In the genomic region with DNA sequence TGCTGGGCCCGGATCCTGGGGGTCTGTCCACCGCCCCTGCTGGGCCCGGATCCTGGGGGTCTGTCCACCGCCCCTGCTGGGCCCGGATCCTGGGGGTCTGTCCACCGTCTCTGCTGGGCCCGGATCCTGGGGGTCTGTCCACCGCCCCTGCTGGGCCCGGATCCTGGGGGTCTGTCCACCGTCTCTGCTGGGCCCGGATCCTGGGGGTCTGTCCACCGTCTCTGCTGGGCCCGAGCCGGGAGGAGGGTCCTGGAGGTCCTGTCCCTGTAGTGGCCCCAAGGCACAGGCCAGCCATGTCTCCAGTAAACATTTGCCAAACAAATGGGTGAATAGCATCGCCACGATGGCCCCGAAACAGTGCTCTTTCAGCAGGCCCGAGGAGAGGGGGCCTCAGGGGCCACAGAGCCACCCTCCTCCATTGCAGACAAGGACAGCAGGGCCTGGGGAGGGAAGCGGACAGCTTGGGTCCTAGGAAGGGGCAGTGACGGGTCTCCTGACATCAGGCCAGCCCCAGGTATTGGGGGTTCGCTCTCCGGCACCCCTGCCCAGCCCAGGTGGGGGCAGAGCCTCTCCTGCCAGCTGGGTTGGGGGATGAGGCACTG, we compare ENCODE assay signal across 4 cellular contexts. TPM values are rescaled to one million over a fixed set of nuclear protein-coding genes. Genes with fewer than 3 reads are reported as not detected.
"Had no signal": no experiment of that assay in that cellular context is flagged by ENCODE, and none has a peak within 500 bp of the region (broad histone marks: within the 10 kb centered on the region; RNA-seq: fewer than 3 reads in every experiment).

No MANE protein-coding gene starts in this region.

RNA-seq across cellular contexts. Expression of a gene that starts 2.3 kb away (rescaled TPM):
- total RNA-seq: activated CD4-positive, alpha-beta T cell treated with anti-CD3 and anti-CD28 coated beads, Interleukin-2, amount 10 ng/mL, durations not matched to agents 7 days and 5 days; activated CD8-positive, alpha-beta T cell treated with anti-CD3 and anti-CD28 coated beads, Interleukin-2, amount 10 ng/mL, durations not matched to agents 7 days and 5 days; T-helper 17 cell had no signal

RNA-seq across cellular contexts. Expression of a gene that starts 49.6 kb away (rescaled TPM):
- total RNA-seq: activated CD4-positive, alpha-beta T cell treated with anti-CD3 and anti-CD28 coated beads, Interleukin-2, amount 10 ng/mL, durations not matched to agents 7 days and 5 days; activated CD8-positive, alpha-beta T cell treated with anti-CD3 and anti-CD28 coated beads, Interleukin-2, amount 10 ng/mL, durations not matched to agents 7 days and 5 days; activated T-helper 1 cell treated with anti-CD3 and anti-CD28 coated beads, Interleukin-12 subunit alpha, Interleukin-12 subunit beta, Interleukin-2, Interleukin-4 antibody, amounts not matched to agents 30 ng/mL and 10 ng/mL and 1 ng/mL, durations not matched to agents 14 hours and 24 hours and 36 hours; T-helper 17 cell had no signal
